Comparison of ENCODE assay signal across 1 cellular context in genomic region chrX:19122641-19123009, GRCh38.
TF ChIP-seq lines count a peak whose summit lies in the region.

No MANE protein-coding gene starts in this region.

TF ChIP-seq in GM23338, 12 proteins besides CTCF, POLR2A, EP300 and RAD21:
- TF ChIP-seq, protein P1, sequence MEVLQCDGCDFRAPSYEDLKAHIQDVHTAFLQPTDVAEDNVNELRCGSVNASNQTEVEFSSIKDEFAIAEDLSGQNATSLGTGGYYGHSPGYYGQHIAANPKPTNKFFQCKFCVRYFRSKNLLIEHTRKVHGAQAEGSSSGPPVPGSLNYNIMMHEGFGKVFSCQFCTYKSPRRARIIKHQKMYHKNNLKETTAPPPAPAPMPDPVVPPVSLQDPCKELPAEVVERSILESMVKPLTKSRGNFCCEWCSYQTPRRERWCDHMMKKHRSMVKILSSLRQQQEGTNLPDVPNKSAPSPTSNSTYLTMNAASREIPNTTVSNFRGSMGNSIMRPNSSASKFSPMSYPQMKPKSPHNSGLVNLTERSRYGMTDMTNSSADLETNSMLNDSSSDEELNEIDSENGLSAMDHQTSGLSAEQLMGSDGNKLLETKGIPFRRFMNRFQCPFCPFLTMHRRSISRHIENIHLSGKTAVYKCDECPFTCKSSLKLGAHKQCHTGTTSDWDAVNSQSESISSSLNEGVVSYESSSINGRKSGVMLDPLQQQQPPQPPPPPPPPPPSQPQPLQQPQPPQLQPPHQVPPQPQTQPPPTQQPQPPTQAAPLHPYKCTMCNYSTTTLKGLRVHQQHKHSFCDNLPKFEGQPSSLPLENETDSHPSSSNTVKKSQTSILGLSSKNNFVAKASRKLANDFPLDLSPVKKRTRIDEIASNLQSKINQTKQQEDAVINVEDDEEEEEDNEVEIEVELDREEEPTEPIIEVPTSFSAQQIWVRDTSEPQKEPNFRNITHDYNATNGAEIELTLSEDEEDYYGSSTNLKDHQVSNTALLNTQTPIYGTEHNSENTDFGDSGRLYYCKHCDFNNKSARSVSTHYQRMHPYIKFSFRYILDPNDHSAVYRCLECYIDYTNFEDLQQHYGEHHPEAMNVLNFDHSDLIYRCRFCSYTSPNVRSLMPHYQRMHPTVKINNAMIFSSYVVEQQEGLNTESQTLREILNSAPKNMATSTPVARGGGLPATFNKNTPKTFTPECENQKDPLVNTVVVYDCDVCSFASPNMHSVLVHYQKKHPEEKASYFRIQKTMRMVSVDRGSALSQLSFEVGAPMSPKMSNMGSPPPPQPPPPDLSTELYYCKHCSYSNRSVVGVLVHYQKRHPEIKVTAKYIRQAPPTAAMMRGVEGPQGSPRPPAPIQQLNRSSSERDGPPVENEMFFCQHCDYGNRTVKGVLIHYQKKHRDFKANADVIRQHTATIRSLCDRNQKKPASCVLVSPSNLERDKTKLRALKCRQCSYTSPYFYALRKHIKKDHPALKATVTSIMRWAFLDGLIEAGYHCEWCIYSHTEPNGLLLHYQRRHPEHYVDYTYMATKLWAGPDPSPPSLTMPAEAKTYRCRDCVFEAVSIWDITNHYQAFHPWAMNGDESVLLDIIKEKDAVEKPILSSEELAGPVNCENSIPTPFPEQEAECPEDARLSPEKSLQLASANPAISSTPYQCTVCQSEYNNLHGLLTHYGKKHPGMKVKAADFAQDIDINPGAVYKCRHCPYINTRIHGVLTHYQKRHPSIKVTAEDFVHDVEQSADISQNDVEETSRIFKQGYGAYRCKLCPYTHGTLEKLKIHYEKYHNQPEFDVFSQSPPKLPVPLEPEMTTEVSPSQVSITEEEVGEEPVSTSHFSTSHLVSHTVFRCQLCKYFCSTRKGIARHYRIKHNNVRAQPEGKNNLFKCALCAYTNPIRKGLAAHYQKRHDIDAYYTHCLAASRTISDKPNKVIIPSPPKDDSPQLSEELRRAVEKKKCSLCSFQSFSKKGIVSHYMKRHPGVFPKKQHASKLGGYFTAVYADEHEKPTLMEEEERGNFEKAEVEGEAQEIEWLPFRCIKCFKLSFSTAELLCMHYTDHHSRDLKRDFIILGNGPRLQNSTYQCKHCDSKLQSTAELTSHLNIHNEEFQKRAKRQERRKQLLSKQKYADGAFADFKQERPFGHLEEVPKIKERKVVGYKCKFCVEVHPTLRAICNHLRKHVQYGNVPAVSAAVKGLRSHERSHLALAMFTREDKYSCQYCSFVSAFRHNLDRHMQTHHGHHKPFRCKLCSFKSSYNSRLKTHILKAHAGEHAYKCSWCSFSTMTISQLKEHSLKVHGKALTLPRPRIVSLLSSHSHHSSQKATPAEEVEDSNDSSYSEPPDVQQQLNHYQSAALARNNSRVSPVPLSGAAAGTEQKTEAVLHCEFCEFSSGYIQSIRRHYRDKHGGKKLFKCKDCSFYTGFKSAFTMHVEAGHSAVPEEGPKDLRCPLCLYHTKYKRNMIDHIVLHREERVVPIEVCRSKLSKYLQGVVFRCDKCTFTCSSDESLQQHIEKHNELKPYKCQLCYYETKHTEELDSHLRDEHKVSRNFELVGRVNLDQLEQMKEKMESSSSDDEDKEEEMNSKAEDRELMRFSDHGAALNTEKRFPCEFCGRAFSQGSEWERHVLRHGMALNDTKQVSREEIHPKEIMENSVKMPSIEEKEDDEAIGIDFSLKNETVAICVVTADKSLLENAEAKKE (CRISPR knock-in tag; IDR thresholded peaks at IDR 0.05) = no peak
- no peak for TF ChIP-seq NANOG (IDR thresholded peaks at IDR 0.05; ENCODE audit: borderline replicate concordance)
- TF ChIP-seq ZNF331 (CRISPR knock-in tag; IDR thresholded peaks at IDR 0.05; ENCODE audit: low read depth) = no peak
TF ChIP-seq in GM23338: peak in this region for 0.
